ENCODE assay signal across 24 cellular contexts in the genomic region with DNA sequence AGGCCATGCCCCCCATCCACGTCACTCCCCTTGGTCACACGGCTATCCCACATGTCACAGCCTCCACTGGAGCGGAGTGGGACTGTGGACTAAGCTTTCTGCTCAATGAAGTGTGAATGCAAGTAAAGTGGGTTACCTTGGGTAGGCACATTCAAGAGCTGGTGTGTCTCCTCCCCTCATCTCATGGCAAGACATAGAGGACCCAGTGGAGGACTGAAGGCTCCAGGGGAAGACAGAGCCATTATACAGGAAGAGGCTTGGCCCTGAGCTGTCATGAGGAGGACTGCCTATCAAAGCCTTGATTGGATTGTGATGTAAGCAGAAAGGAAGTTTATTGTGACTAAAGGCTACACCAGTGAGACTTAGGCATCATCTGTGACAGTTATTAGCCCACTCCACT.
"Had no signal": no experiment of that assay in that cellular context is flagged by ENCODE, and none has a peak within 500 bp of the region (broad histone marks: within the 10 kb centered on the region; RNA-seq: fewer than 3 reads in every experiment).

No MANE protein-coding gene starts in this region.

- H3K36me3 ChIP-seq: left lung, lower lobe of right lung, right atrium auricular region, right lobe of liver, stomach, thyroid gland, transverse colon, uterus had no signal

- H3K4me1 Mint-ChIP-seq: naive thymus-derived CD8-positive, alpha-beta T cell; nephron; stimulated activated naive B cell treated with anti-CD40 and anti-IgM and Interleukin-4, amounts not matched to agents 10 μg/mL and 1 μg/mL and 100 μg/mL, for 72 hours had no signal

- H3K27ac ChIP-seq: left lung, lower lobe of right lung, parathyroid adenoma, right atrium auricular region, right lobe of liver, stomach, testis, thyroid gland, transverse colon, uterus had no signal

- H3K4me3 ChIP-seq: left lung, lower lobe of right lung, right atrium auricular region, right lobe of liver, smooth muscle cell, stomach, testis, thyroid gland, transverse colon, uterus had no signal

- H3K4me2 ChIP-seq: smooth muscle cell had no signal

- H3K36me3 Mint-ChIP-seq: naive thymus-derived CD8-positive, alpha-beta T cell; stimulated activated naive B cell treated with anti-CD40 and anti-IgM and Interleukin-4, amounts not matched to agents 10 μg/mL and 1 μg/mL and 100 μg/mL, for 72 hours had no signal

- DNase-seq: hippocampal formation; kidney; left colon; left lung; lower lobe of right lung; mammary epithelial cell; mesenchymal stem cell; naive thymus-derived CD8-positive, alpha-beta T cell; nucleus accumbens; right lobe of liver; stimulated activated CD4-positive, alpha-beta T cell treated with anti-CD3 and anti-CD28 coated beads, Interleukin-2, amount 100 ng/mL, for 24 hours; stimulated activated CD4-positive, alpha-beta T cell treated with anti-CD3 and anti-CD28 coated beads, Interleukin-4, amount 100 ng/mL, for 1 hour; stimulated activated naive B cell treated with anti-CD40 and anti-IgM and Interleukin-4, amounts not matched to agents 10 μg/mL and 1 μg/mL and 100 μg/mL, for 72 hours; stimulated activated naive CD8-positive, alpha-beta T cell treated with anti-CD3 and anti-CD28 coated beads, Interleukin-15, Interleukin-2, amounts not matched to agents 100 U/mL and 50 U/mL, for 24 hours; stomach; testis; thyroid gland; transverse colon; uterus had no signal

- H3K9ac ChIP-seq: parathyroid adenoma had no signal

- H3K9me3 Mint-ChIP-seq: naive thymus-derived CD8-positive, alpha-beta T cell; nephron; neural crest cell had no signal

- H3K4me1 ChIP-seq: left lung, lower lobe of right lung, parathyroid adenoma, right atrium auricular region, right lobe of liver, stomach, testis, thyroid gland, transverse colon, uterus had no signal

- H3K27ac Mint-ChIP-seq: naive thymus-derived CD8-positive, alpha-beta T cell; nephron; stimulated activated naive B cell treated with anti-CD40 and anti-IgM and Interleukin-4, amounts not matched to agents 10 μg/mL and 1 μg/mL and 100 μg/mL, for 72 hours had no signal

- H3K27me3 ChIP-seq: right atrium auricular region, right lobe of liver, testis, thyroid gland, uterus had no signal

- H3K9me3 ChIP-seq: left lung, lower lobe of right lung, right atrium auricular region, right lobe of liver, stomach, testis, thyroid gland, transverse colon, uterus had no signal

- H3K4me3 Mint-ChIP-seq: naive thymus-derived CD8-positive, alpha-beta T cell; nephron; neural crest cell; stimulated activated naive B cell treated with anti-CD40 and anti-IgM and Interleukin-4, amounts not matched to agents 10 μg/mL and 1 μg/mL and 100 μg/mL, for 72 hours had no signal
